15 cellular contexts compared by ENCODE assay signal in genomic region chr2:46460241-46460921, GRCh38. TPM values are rescaled to one million over a fixed set of nuclear protein-coding genes. Genes with fewer than 3 reads are reported as not detected.
DNase-seq lines count a peak whose midpoint lies in the region; ATAC-seq and TF ChIP-seq lines count a peak whose summit lies in the region.
"Had no signal": no experiment of that assay in that cellular context is flagged by ENCODE, and none has a peak within 500 bp of the region (broad histone marks: within the 10 kb centered on the region; RNA-seq: fewer than 3 reads in every experiment).

No MANE protein-coding gene starts in this region.

- H3K9me3 ChIP-seq in CD4-positive, alpha-beta T cell (ENCODE audit: control insufficient read depth, low read length) = no peaks in the 10 kb centered on the region
- H3K9me3 ChIP-seq: MG63 had no signal

- intact Hi-C loops in left ventricle myocardium superior (cut with micrococcal nuclease) = loop anchor here (2.0 kb wide), 1 partner anchor 468 kb away; no protein-coding TSS in a partner anchor
- intact Hi-C loops in CD4-positive, alpha-beta T cell (cut with DNase I, micrococcal nuclease) = loop anchor here (2.0 kb wide), 2 partner anchors 94 to 428 kb away; no protein-coding TSS in a partner anchor

- H3K27me3 Mint-ChIP-seq in osteocyte (ENCODE audit: unreplicated experiment) = no peaks in the 10 kb centered on the region
- peaks cover 5% of the 10 kb centered on the region for H3K27me3 Mint-ChIP-seq in CD4-positive, alpha-beta T cell

- ATAC-seq in left ventricle myocardium superior (peak; percentile 62), GM21717 (IDR thresholded peaks at IDR 0.05; ENCODE audit: unreplicated experiment) (no peak)
- no peak for ATAC-seq in CD4-positive, alpha-beta T cell (ENCODE audit: poor library complexity)
- ATAC-seq: left colon had no signal

- peaks cover 5% of the 10 kb centered on the region for H3K4me1 Mint-ChIP-seq in osteocyte (ENCODE audit: unreplicated experiment)
- peaks cover 10% of the 10 kb centered on the region for H3K4me1 Mint-ChIP-seq in CD4-positive, alpha-beta T cell (ENCODE audit: low read depth)

- H3K27me3 ChIP-seq in CD4-positive, alpha-beta T cell (ENCODE audit: control insufficient read depth, insufficient read depth, low read length) = no peaks in the 10 kb centered on the region
- H3K27me3 ChIP-seq: cardiac muscle cell, MG63 had no signal

- no peaks in the 10 kb centered on the region for H3K9me3 Mint-ChIP-seq in osteocyte (ENCODE audit: unreplicated experiment)
- no peaks in the 10 kb centered on the region for H3K9me3 Mint-ChIP-seq in CD4-positive, alpha-beta T cell

- POLR2A ChIA-PET in CD4-positive, alpha-beta T cell (lab: Charles Lee) = interaction anchor here (0.6 kb wide), 1 partner anchor 467 kb away, joined by 3 read pairs; no protein-coding TSS in a partner anchor

- H3K27ac ChIP-seq in angular gyrus (ENCODE audit: low read depth, low read length) = peak overlapping the region; percentile 96
- H3K27ac ChIP-seq in CD4-positive, alpha-beta T cell (ENCODE audit: low read depth, low read length) = no peak overlapping the region
- H3K27ac ChIP-seq: cardiac muscle cell had no signal

- CTCF ChIA-PET in CD4-positive, alpha-beta T cell (lab: Charles Lee) = interaction anchor here (1.1 to 1.6 kb wide), 3 partner anchors 12 to 467 kb away, joined by 3 to 5 read pairs (median 4); no protein-coding TSS in a partner anchor

- DNase-seq in Ammon's horn (ENCODE audit: low spot score) = peak; percentile 91
- peak; percentile 80 for DNase-seq in left ventricle myocardium superior
- DNase-seq in osteocyte (ENCODE audit: extremely low spot score, unreplicated experiment) = peak; percentile 72
- DNase-seq in CD4-positive, alpha-beta T cell = no peak
- DNase-seq in HuH-7 (ENCODE audit: low spot score) = no peak
- DNase-seq in activated CD4-positive, CD25-positive, alpha-beta regulatory T cell (lab: John Stamatoyannopoulos, UW) = no peak
- DNase-seq: activated T-cell treated with anti-CD3 and anti-CD28 coated beads, Interleukin-2, amount 50 U/mL, for 48 hours; MG63; NCI-H446 treated with DMSO at 0.1 percent for 48 hours; SIG-M5 had no signal

- H3K36me3 Mint-ChIP-seq in osteocyte (ENCODE audit: unreplicated experiment) = no peaks in the 10 kb centered on the region
- H3K36me3 Mint-ChIP-seq in CD4-positive, alpha-beta T cell (ENCODE audit: low read depth) = no peaks in the 10 kb centered on the region

- TF ChIP-seq CTCF in osteocyte (IDR thresholded peaks at IDR 0.05) = no peak
- no peak for TF ChIP-seq CTCF in CD4-positive, alpha-beta T cell (IDR thresholded peaks at IDR 0.05)

- no peak overlapping the region for H3K4me3 Mint-ChIP-seq in osteocyte (ENCODE audit: unreplicated experiment)
- H3K4me3 Mint-ChIP-seq in CD4-positive, alpha-beta T cell = no peak overlapping the region

- no peak overlapping the region for H3K27ac Mint-ChIP-seq in osteocyte (ENCODE audit: unreplicated experiment)
- no peak overlapping the region for H3K27ac Mint-ChIP-seq in CD4-positive, alpha-beta T cell

RNA-seq across cellular contexts. Expression of gene TMEM247, which starts 19.0 kb away (rescaled TPM):
- total RNA-seq in left ventricle myocardium superior = not detected
- not detected in 2 replicates for total RNA-seq in osteocyte
- total RNA-seq in CD4-positive, alpha-beta T cell = not detected
- total RNA-seq: cardiac muscle cell, fibroblast of lung, left colon had no signal

Comparison
In these comparisons a context has a peak if more than half of its experiments do, and no peak if none do; other contexts are left out.
1. DNase-seq: peak in Ammon's horn (single experiment), left ventricle myocardium superior (single experiment) and osteocyte (single experiment); none in CD4-positive, alpha-beta T cell (0 of 10), HuH-7 (single experiment) and activated CD4-positive, CD25-positive, alpha-beta regulatory T cell (0 of 4).